ENCODE assay signal across 20 cellular contexts in the genomic region with DNA sequence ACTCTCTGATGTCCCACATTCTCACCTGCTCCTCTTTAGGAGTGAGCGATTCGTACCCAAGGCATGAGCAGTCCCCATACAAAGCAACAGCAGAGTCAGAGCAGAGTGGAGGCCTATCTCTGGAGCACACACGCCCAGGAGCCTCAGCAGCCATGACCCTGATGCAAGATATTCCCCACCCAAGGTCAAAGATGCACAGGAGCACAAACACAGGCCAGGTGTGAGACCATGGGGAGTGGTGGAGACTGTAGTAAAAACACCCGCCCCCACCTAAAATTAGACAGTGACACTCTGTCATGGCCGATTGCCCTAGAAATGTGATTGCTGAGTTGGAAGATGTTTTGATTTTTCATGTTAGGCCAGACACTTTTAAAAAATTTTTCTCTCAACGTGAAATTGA. TPM values are rescaled to one million over a fixed set of nuclear protein-coding genes. Genes with fewer than 3 reads are reported as not detected.
DNase-seq lines count a peak whose midpoint lies in the region; ATAC-seq and TF ChIP-seq lines count a peak whose summit lies in the region.
"Had no signal": no experiment of that assay in that cellular context is flagged by ENCODE, and none has a peak within 500 bp of the region (broad histone marks: within the 10 kb centered on the region; RNA-seq: fewer than 3 reads in every experiment).

No MANE protein-coding gene starts in this region.

- H3K36me3 ChIP-seq in Caco-2 (ENCODE audit: control insufficient read depth, insufficient read depth, low read length) (peaks cover 20% of the 10 kb centered on the region), gastroesophageal sphincter (peaks cover 0 to 25% of the 10 kb centered on the region in 2 donors), sigmoid colon (peaks cover 0 to 17% (median 9%) of the 10 kb centered on the region in 4 donors)
- H3K36me3 ChIP-seq: ovary had no signal

- intact Hi-C loops in Caco-2 (cut with micrococcal nuclease; ENCODE audit: unreplicated experiment): no loop called here
- intact Hi-C loops in sigmoid colon (cut with DNase I): no loop called here
- intact Hi-C loops in posterior vena cava (cut with DNase I): no loop called here

- 30 to 35% methylated on average over 2 to 4 of the region's 6 CpGs for WGBS in gastroesophageal sphincter (ENCODE audit: low coverage in 1 of 2), 2 donors
- 58 to 78% methylated on average over 6 of the region's 6 CpGs for WGBS in sigmoid colon, 2 donors

- H3K27ac ChIP-seq in gastroesophageal sphincter (peak overlapping the region in 3 of 4 donors; percentile 13 to 65 (median 64)), sigmoid colon (peak overlapping the region in 3 of 4 donors; percentile 26 to 50 (median 27))

- peak overlapping the region; percentile 61 for H3K4me3 Mint-ChIP-seq in Caco-2 (ENCODE audit: unreplicated experiment)
- no peak overlapping the region for H3K4me3 Mint-ChIP-seq in activated T-cell treated with anti-CD3 and anti-CD28 coated beads, Interleukin-2, amount 50 U/mL, for 4 hours
- H3K4me3 Mint-ChIP-seq: activated CD4-positive, alpha-beta memory T cell treated with anti-CD3 and anti-CD28 coated beads, Interleukin-2, amount 10 ng/mL, durations not matched to agents 7 days and 5 days; CD4-positive, CD25-positive, alpha-beta regulatory T cell had no signal

- peaks cover 12% of the 10 kb centered on the region for H3K9me3 Mint-ChIP-seq in Caco-2 (ENCODE audit: unreplicated experiment)
- no peaks in the 10 kb centered on the region for H3K9me3 Mint-ChIP-seq in activated T-cell treated with anti-CD3 and anti-CD28 coated beads, Interleukin-2, amount 50 U/mL, for 4 hours

- no TSS peak for BruUV-seq in Caco-2 (replicated peaks; lab: Mats Ljungman, UMichigan)

- H3K4me1 ChIP-seq in Caco-2: peaks cover 9% of the 10 kb centered on the region; the same call in 1 of the 2 replicates
- H3K4me1 ChIP-seq in gastroesophageal sphincter: peaks cover 0 to 73% (median 17%) of the 10 kb centered on the region in 3 donors
- peaks cover 0 to 22% (median 12%) of the 10 kb centered on the region in 4 donors for H3K4me1 ChIP-seq in sigmoid colon

- TF ChIP-seq POLR2A in Raji (IDR thresholded peaks at IDR 0.05; ENCODE audit: insufficient read depth, low read depth, low read length): 0 out of 2 replicates have a peak, but pooled peaks have one; percentile 17
- no peak for TF ChIP-seq POLR2A in gastroesophageal sphincter (IDR thresholded peaks at IDR 0.05)
- no peak for TF ChIP-seq POLR2A in sigmoid colon (IDR thresholded peaks at IDR 0.05)

- no peak for ATAC-seq in gastroesophageal sphincter
- no peak for ATAC-seq in activated T-cell treated with anti-CD3 and anti-CD28 coated beads, Interleukin-2, amount 50 U/mL, for 4 hours
- no peak for ATAC-seq in GM21367 (IDR thresholded peaks at IDR 0.05; ENCODE audit: unreplicated experiment)
- ATAC-seq: HCT116 had no signal

- no peaks in the 10 kb centered on the region for H3K27me3 Mint-ChIP-seq in Caco-2 (ENCODE audit: insufficient read depth, unreplicated experiment)
- no peaks in the 10 kb centered on the region for H3K27me3 Mint-ChIP-seq in activated T-cell treated with anti-CD3 and anti-CD28 coated beads, Interleukin-2, amount 50 U/mL, for 4 hours (ENCODE audit: low read depth)
- H3K27me3 Mint-ChIP-seq: activated CD4-positive, alpha-beta memory T cell treated with anti-CD3 and anti-CD28 coated beads, Interleukin-2, amount 10 ng/mL, durations not matched to agents 7 days and 5 days; CD4-positive, CD25-positive, alpha-beta regulatory T cell had no signal

- DNase-seq in Caco-2: peak in 1 of 2 experiments; percentile 22
- DNase-seq in sigmoid colon: peak; percentile 32
- no peak for DNase-seq in activated T-cell treated with anti-CD3 and anti-CD28 coated beads, Interleukin-2, amount 50 U/mL, for 4 hours
- DNase-seq in Kasumi-1 (lab: John Stamatoyannopoulos, UW): no peak
- no peak for DNase-seq in posterior vena cava (ENCODE audit: low spot score)
- DNase-seq: activated CD4-positive, alpha-beta memory T cell treated with anti-CD3 and anti-CD28 coated beads, Interleukin-2, amount 10 ng/mL, durations not matched to agents 7 days and 5 days; activated gamma-delta T cell treated with Interleukin-2 at 50 U/mL for 16 hours; CD4-positive, CD25-positive, alpha-beta regulatory T cell; esophagus squamous epithelium; Karpas-422; mammary epithelial cell; NCI-H1694 treated with DMSO at 0.1 percent for 48 hours; NCI-H524 had no signal

- H3K4me3 ChIP-seq in Caco-2 (ENCODE audit: low read depth, low read length) (no peak overlapping the region), gastroesophageal sphincter (no peak overlapping the region), sigmoid colon (no peak overlapping the region)
- H3K4me3 ChIP-seq: esophagus squamous epithelium, ovary had no signal

- no peaks in the 10 kb centered on the region for H3K27me3 ChIP-seq in Caco-2 (replicated peaks; ENCODE audit: control insufficient read depth, insufficient read depth, low read length)
- no peaks in the 10 kb centered on the region for H3K27me3 ChIP-seq in gastroesophageal sphincter
- H3K27me3 ChIP-seq in sigmoid colon: no peaks in the 10 kb centered on the region
- H3K27me3 ChIP-seq: esophagus squamous epithelium, ovary had no signal

- H3K9me3 ChIP-seq in Caco-2 (no peaks in the 10 kb centered on the region), gastroesophageal sphincter (peaks cover 0 to 6% (median 0%) of the 10 kb centered on the region in 3 donors), sigmoid colon (no peaks in the 10 kb centered on the region)
- H3K9me3 ChIP-seq: ovary had no signal

- peaks cover 47% of the 10 kb centered on the region for H3K4me1 Mint-ChIP-seq in Caco-2 (ENCODE audit: low read depth, unreplicated experiment)
- peaks cover 39% of the 10 kb centered on the region for H3K4me1 Mint-ChIP-seq in activated T-cell treated with anti-CD3 and anti-CD28 coated beads, Interleukin-2, amount 50 U/mL, for 4 hours (ENCODE audit: low read depth)

- no peak for TF ChIP-seq EP300 in gastroesophageal sphincter (IDR thresholded peaks at IDR 0.05)
- no peak for TF ChIP-seq EP300 in sigmoid colon (IDR thresholded peaks at IDR 0.05)

- peak overlapping the region; percentile 83 for H3K27ac Mint-ChIP-seq in Caco-2 (ENCODE audit: unreplicated experiment)
- H3K27ac Mint-ChIP-seq: activated CD4-positive, alpha-beta memory T cell treated with anti-CD3 and anti-CD28 coated beads, Interleukin-2, amount 10 ng/mL, durations not matched to agents 7 days and 5 days had no signal

- no peak for TF ChIP-seq CTCF in Caco-2 (IDR thresholded peaks at IDR 0.05; ENCODE audit: insufficient read depth in 1 of 2, low read depth in 1 of 2, low read length in 1 of 2, severe bottlenecking in 1 of 2, unreplicated experiment in 1 of 2)
- no peak for TF ChIP-seq CTCF in gastroesophageal sphincter (IDR thresholded peaks at IDR 0.05)
- TF ChIP-seq CTCF in sigmoid colon (IDR thresholded peaks at IDR 0.05): no peak

- POLR2A ChIA-PET in Caco-2 (lab: Charles Lee): no interaction called here

- CTCF ChIA-PET in Caco-2 (lab: Charles Lee): no interaction called here

- H3K36me3 Mint-ChIP-seq in Caco-2 (ENCODE audit: insufficient read depth, unreplicated experiment): peaks cover 97% of the 10 kb centered on the region
- H3K36me3 Mint-ChIP-seq in activated T-cell treated with anti-CD3 and anti-CD28 coated beads, Interleukin-2, amount 50 U/mL, for 4 hours (ENCODE audit: insufficient read depth): peaks cover 26% of the 10 kb centered on the region

RNA-seq across cellular contexts. Expression of a gene that starts 21.4 kb away (rescaled TPM):
- 665 and 758 TPM in 2 replicates for total RNA-seq in Caco-2 (2022)
- 10 to 100 TPM; 61.2 to 89.8 (median 64.7) TPM for total RNA-seq in gastroesophageal sphincter
- total RNA-seq in sigmoid colon: 10 to 100 TPM; 30.1 to 69.2 (median 38.8) TPM
- polyA plus RNA-seq in sigmoid colon: 100 to 1,000 TPM in 1 of 3 donors, 10 to 100 TPM in 2; 24.6 to 245 (median 31.4) TPM
- total RNA-seq in activated T-cell treated with anti-CD3 and anti-CD28 coated beads, Interleukin-2, amount 50 U/mL, for 4 hours: 10 to 100 TPM; 25.5 to 32.3 (median 27.0) TPM
- total RNA-seq in posterior vena cava: 100 to 1,000 TPM; 128 TPM

RNA-seq across cellular contexts. Expression of a gene that starts 39.1 kb away (rescaled TPM):
- 2.1 and 3.0 TPM in 2 replicates for total RNA-seq in Caco-2 (2022)
- not detected for total RNA-seq in gastroesophageal sphincter
- total RNA-seq in sigmoid colon: not detected
- polyA plus RNA-seq in sigmoid colon: not detected
- total RNA-seq in activated T-cell treated with anti-CD3 and anti-CD28 coated beads, Interleukin-2, amount 50 U/mL, for 4 hours: not detected
- not detected for total RNA-seq in posterior vena cava
- total RNA-seq: activated CD4-positive, alpha-beta memory T cell treated with anti-CD3 and anti-CD28 coated beads, Interleukin-2, amount 10 ng/mL, durations not matched to agents 7 days and 5 days; CD4-positive, CD25-positive, alpha-beta regulatory T cell; cerebellum; esophagus squamous epithelium; G401; mammary epithelial cell; ovary had no signal
- polyA plus RNA-seq: CD4-positive, CD25-positive, alpha-beta regulatory T cell; mammary epithelial cell; ovary had no signal
